31 cellular contexts compared by ENCODE assay signal in genomic region chr4:105650190-105650589, GRCh38.
"Had no signal": no experiment of that assay in that cellular context is flagged by ENCODE, and none has a peak within 500 bp of the region (broad histone marks: within the 10 kb centered on the region; RNA-seq: fewer than 3 reads in every experiment).

No MANE protein-coding gene starts in this region.

- H3K36me3 ChIP-seq: ascending aorta, breast epithelium, cardiac muscle cell, colonic mucosa, heart left ventricle had no signal

- H3K27me3 ChIP-seq: ascending aorta, breast epithelium, colonic mucosa, heart left ventricle had no signal

- FAIRE-seq: frontal cortex, TTC549 had no signal

- H3K4me3 ChIP-seq: ascending aorta, breast epithelium, cardiac muscle cell, colonic mucosa, heart left ventricle had no signal

- H3K9me3 ChIP-seq: ascending aorta, breast epithelium, colonic mucosa, heart left ventricle had no signal

- H3K27ac ChIP-seq: ascending aorta, breast epithelium, cardiac muscle cell, colonic mucosa, heart left ventricle, VCaP had no signal

- ATAC-seq: activated naive CD4-positive, alpha-beta T cell treated with anti-CD3 and anti-CD28 coated beads, Interleukin-2, amount 50 U/mL, for 72 hours; activated T-cell treated with anti-CD3 and anti-CD28 coated beads, Interleukin-2, amount 50 U/mL, for 72 hours; esophagus mucosa; heart left ventricle; WTC11 had no signal

- DNase-seq: activated CD4-positive, alpha-beta memory T cell treated with anti-CD3 and anti-CD28 coated beads, Interleukin-2, amount 10 ng/mL, durations not matched to agents 7 days and 5 days; activated CD4-positive, alpha-beta T cell treated with anti-CD3 and anti-CD28 coated beads for 1 hour; activated CD4-positive, alpha-beta T cell treated with anti-CD3 and anti-CD28 coated beads for 4 hours; activated CD4-positive, alpha-beta T cell treated with anti-CD3 and anti-CD28 coated beads, Interleukin-2, amount 10 ng/mL, durations not matched to agents 7 days and 5 days; activated CD4-positive, alpha-beta T cell treated with anti-CD3 and anti-CD28 coated beads, Interleukin-2, amount 50 U/mL, for 4 hours; activated CD8-positive, alpha-beta memory T cell treated with anti-CD3 and anti-CD28 coated beads, Interleukin-2, amount 50 U/mL, for 48 hours; activated gamma-delta T cell; activated naive CD4-positive, alpha-beta T cell; activated naive CD4-positive, alpha-beta T cell treated with anti-CD3 and anti-CD28 coated beads, Interleukin-2, amount 10 ng/mL, durations not matched to agents 7 days and 5 days; activated naive CD8-positive, alpha-beta T cell treated with anti-CD3 and anti-CD28 coated beads, Interleukin-2, amount 10 ng/mL, durations not matched to agents 7 days and 5 days; activated T-cell treated with anti-CD3 and anti-CD28 coated beads for 4 hours; activated T-cell treated with anti-CD3 and anti-CD28 coated beads, Interleukin-2, amount 50 U/mL, for 24 hours; activated T-cell treated with anti-CD3 and anti-CD28 coated beads, Interleukin-2, amount 50 U/mL, for 72 hours; central memory CD4-positive, alpha-beta T cell; cerebellar nuclear complex; colonic mucosa; effector CD8-positive, alpha-beta T cell; endodermal cell; foreskin fibroblast; glutamatergic neuron; heart left ventricle; T-helper 2 cell had no signal

- H3K4me1 ChIP-seq: ascending aorta, breast epithelium, colonic mucosa, heart left ventricle had no signal
